In genomic region chr18:58048243-58048642, GRCh38 we compare ENCODE assay signal across 27 cellular contexts.
"Had no signal": no experiment of that assay in that cellular context is flagged by ENCODE, and none has a peak within 500 bp of the region (broad histone marks: within the 10 kb centered on the region; RNA-seq: fewer than 3 reads in every experiment).

No MANE protein-coding gene starts in this region.

- DNase-seq: activated CD4-positive, alpha-beta memory T cell treated with anti-CD3 and anti-CD28 coated beads, Interleukin-2, amount 10 ng/mL, durations not matched to agents 7 days and 5 days; activated CD4-positive, alpha-beta T cell treated with anti-CD3 and anti-CD28 coated beads for 48 hours; activated CD4-positive, CD25-positive, alpha-beta regulatory T cell; activated CD8-positive, alpha-beta memory T cell treated with anti-CD3 and anti-CD28 coated beads, Interleukin-2, amount 10 ng/mL, durations not matched to agents 7 days and 5 days; activated naive CD4-positive, alpha-beta T cell treated with Interleukin-2 at 50 U/mL for 16 hours; activated naive CD8-positive, alpha-beta T cell treated with anti-CD3 and anti-CD28 coated beads, Interleukin-2, amount 10 ng/mL, durations not matched to agents 7 days and 5 days; activated T-cell treated with anti-CD3 and anti-CD28 coated beads, Interleukin-2, amount 50 U/mL, for 1 hour; amygdala; cerebellar nuclear complex; cortex of kidney; hippocampal formation; islet precursor cell; left colon; lower lobe of right lung; natural killer cell; nucleus accumbens; posterior cingulate gyrus; stimulated activated CD4-positive, alpha-beta T cell treated with anti-CD3 and anti-CD28 coated beads, Interleukin-12 subunit alpha, Interleukin-12 subunit beta, amount 100 ng/mL, for 4 hours; stimulated activated CD4-positive, alpha-beta T cell treated with anti-CD3 and anti-CD28 coated beads, Interleukin-1b, Interleukin-23, amount 100 ng/mL, for 48 hours; stimulated activated naive CD4-positive, alpha-beta T cell treated with Interleukin-2 at 50 U/mL for 16 hours; T-helper 1 cell; T-helper 9 cell; uterus had no signal

- H3K9me3 Mint-ChIP-seq: activated CD4-positive, alpha-beta memory T cell treated with anti-CD3 and anti-CD28 coated beads, Interleukin-2, amount 10 ng/mL, durations not matched to agents 7 days and 5 days; activated naive CD8-positive, alpha-beta T cell treated with anti-CD3 and anti-CD28 coated beads, Interleukin-2, amount 10 ng/mL, durations not matched to agents 7 days and 5 days; activated T-helper 2 cell treated with anti-CD3 and anti-CD28 coated beads, Interferon-gamma antibody, Interleukin-2, Interleukin-4, amounts not matched to agents 10 μg/mL and 5 μg/mL and 100 μg/mL, durations not matched to agents 14 hours and 24 hours and 36 hours; natural killer cell had no signal

- H3K36me3 ChIP-seq: breast epithelium, lower lobe of right lung, tibial nerve, uterus had no signal

- H3K4me1 ChIP-seq: breast epithelium, uterus had no signal

- H3K9me3 ChIP-seq: breast epithelium, lower lobe of right lung, tibial nerve, uterus had no signal

- H3K4me3 ChIP-seq: breast epithelium, lower lobe of right lung, tibial nerve, uterus had no signal

- H3K27ac Mint-ChIP-seq: activated CD4-positive, alpha-beta memory T cell treated with anti-CD3 and anti-CD28 coated beads, Interleukin-2, amount 10 ng/mL, durations not matched to agents 7 days and 5 days; activated CD8-positive, alpha-beta memory T cell treated with anti-CD3 and anti-CD28 coated beads, Interleukin-2, amount 10 ng/mL, durations not matched to agents 7 days and 5 days; activated naive CD8-positive, alpha-beta T cell treated with anti-CD3 and anti-CD28 coated beads, Interleukin-2, amount 10 ng/mL, durations not matched to agents 7 days and 5 days; activated T-helper 2 cell treated with anti-CD3 and anti-CD28 coated beads, Interferon-gamma antibody, Interleukin-2, Interleukin-4, amounts not matched to agents 10 μg/mL and 5 μg/mL and 100 μg/mL, durations not matched to agents 14 hours and 24 hours and 36 hours; natural killer cell had no signal

- ATAC-seq: activated CD8-positive, alpha-beta memory T cell treated with anti-CD3 and anti-CD28 coated beads, Interleukin-2, amount 10 ng/mL, durations not matched to agents 7 days and 5 days; left colon; lower lobe of right lung; natural killer cell had no signal

- H3K4me3 Mint-ChIP-seq: activated CD4-positive, alpha-beta memory T cell treated with anti-CD3 and anti-CD28 coated beads, Interleukin-2, amount 10 ng/mL, durations not matched to agents 7 days and 5 days; activated CD8-positive, alpha-beta memory T cell treated with anti-CD3 and anti-CD28 coated beads, Interleukin-2, amount 10 ng/mL, durations not matched to agents 7 days and 5 days; activated naive CD8-positive, alpha-beta T cell treated with anti-CD3 and anti-CD28 coated beads, Interleukin-2, amount 10 ng/mL, durations not matched to agents 7 days and 5 days; natural killer cell had no signal

- FAIRE-seq: endometrium had no signal

- H3K36me3 Mint-ChIP-seq: activated CD8-positive, alpha-beta memory T cell treated with anti-CD3 and anti-CD28 coated beads, Interleukin-2, amount 10 ng/mL, durations not matched to agents 7 days and 5 days; activated naive CD8-positive, alpha-beta T cell treated with anti-CD3 and anti-CD28 coated beads, Interleukin-2, amount 10 ng/mL, durations not matched to agents 7 days and 5 days; natural killer cell had no signal

- H3K27ac ChIP-seq: lower lobe of right lung, uterus had no signal

- H3K27me3 ChIP-seq: breast epithelium, tibial nerve, uterus had no signal
